Comparison of ENCODE assay signal across 1 cellular context in the genomic region with DNA sequence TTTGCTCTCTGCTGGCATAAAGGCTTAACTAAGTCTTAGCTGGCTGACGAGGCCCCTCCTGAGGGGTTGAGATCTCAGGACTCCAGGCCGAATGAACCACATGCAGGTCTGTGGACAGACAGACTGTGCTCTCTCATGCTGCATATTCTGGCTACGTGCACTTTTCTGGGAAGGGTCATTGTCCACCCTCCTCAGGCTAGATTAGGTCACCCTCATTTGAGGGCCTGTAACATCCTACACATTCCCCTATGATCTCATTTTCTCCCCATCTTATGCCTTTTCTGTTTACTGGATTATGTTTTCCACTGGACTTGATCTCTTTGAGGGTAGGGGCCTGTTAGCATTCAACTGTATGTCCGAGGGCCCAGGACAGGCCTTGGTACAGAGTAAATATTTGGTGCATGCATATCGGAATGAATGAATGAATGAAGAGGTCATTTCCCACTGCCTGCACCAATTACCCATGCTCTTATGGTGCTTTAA.
TF ChIP-seq lines count a peak whose summit lies in the region.

No MANE protein-coding gene starts in this region.

TF ChIP-seq in WTC11, 78 proteins besides CTCF, POLR2A, EP300 and RAD21 (continued from another document):
- TF ChIP-seq E2F1 (CRISPR knock-in tag; IDR thresholded peaks at IDR 0.05) (no peak), TP53 (CRISPR knock-in tag; IDR thresholded peaks at IDR 0.05) (no peak), FOXJ3 (CRISPR knock-in tag; IDR thresholded peaks at IDR 0.05; ENCODE audit: borderline replicate concordance) (no peak), JUN (CRISPR knock-in tag; IDR thresholded peaks at IDR 0.05) (no peak), ZNF416 (CRISPR knock-in tag; IDR thresholded peaks at IDR 0.05) (no peak)
TF ChIP-seq in WTC11: peak in this region for 0.
